Comparison of ENCODE assay signal across 8 cellular contexts in the genomic region with DNA sequence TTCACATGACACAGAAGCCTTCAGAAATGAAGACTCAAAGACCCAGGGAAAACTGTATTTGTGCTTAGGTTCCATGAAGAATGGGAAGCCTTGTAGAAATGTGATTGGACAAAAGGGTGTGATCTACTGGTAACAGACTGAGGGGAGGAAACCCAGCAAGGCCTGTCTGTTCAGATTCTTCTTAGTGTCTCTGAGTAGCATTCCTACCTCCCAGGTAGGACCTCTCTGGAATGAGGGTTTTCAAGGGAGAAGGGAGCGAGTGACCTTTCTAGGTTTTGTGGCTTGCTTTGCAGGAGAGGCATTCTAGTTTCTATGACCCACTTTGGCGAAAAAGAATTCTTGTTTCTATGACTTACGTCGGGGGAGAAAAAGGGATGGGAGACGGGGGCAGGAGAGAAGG.
"Had no signal": no experiment of that assay in that cellular context is flagged by ENCODE, and none has a peak within 500 bp of the region (broad histone marks: within the 10 kb centered on the region; RNA-seq: fewer than 3 reads in every experiment).

No MANE protein-coding gene starts in this region.

- H3K9ac ChIP-seq: GM23248 had no signal

- H3K9me3 ChIP-seq: HAP-1 had no signal

- H3K27ac ChIP-seq: GM23248 had no signal

- H3K4me3 Mint-ChIP-seq: GM23338, H9, HFFc6 had no signal

- H3K4me2 ChIP-seq: GM23338 had no signal

- H3K4me1 Mint-ChIP-seq: GM23338 had no signal

- H3K36me3 ChIP-seq: HAP-1 had no signal

- DNase-seq: GM23248, GOT3, H7, H9, HCEC 1CT, HFFc6 had no signal

- H3K27ac Mint-ChIP-seq: GM23338, H9, HFFc6 had no signal

- H2AFZ ChIP-seq: GM23248, GM23338 had no signal

- H3K4me1 ChIP-seq: HAP-1 had no signal

- H3K4me3 ChIP-seq: GM23248, GM23338, HAP-1 had no signal
